Comparison of ENCODE assay signal across 20 cellular contexts in genomic region chr7:29467193-29467592, GRCh38.
A peak's percentile ranks its signal among the peaks of the same experiment; 100 is the strongest.
DNase-seq lines count a peak whose midpoint lies in the region; ATAC-seq, FAIRE-seq and TF ChIP-seq lines count a peak whose summit lies in the region.
"Had no signal": no experiment of that assay in that cellular context is flagged by ENCODE, and none has a peak within 500 bp of the region (broad histone marks: within the 10 kb centered on the region; RNA-seq: fewer than 3 reads in every experiment).

No MANE protein-coding gene starts in this region.

- no peak for TF ChIP-seq POLR2A in right lobe of liver (IDR thresholded peaks at IDR 0.05)

- no peak for DNase-seq in left colon
- no peak for DNase-seq in right lobe of liver
- peak; percentile 49 for DNase-seq in small intestine
- DNase-seq in NCI-H1048 (lab: John Stamatoyannopoulos, UW): no peak
- no peak for DNase-seq in D341Med (ENCODE audit: low spot score)
- no peak for DNase-seq in NCI-H2196 treated with DMSO at 0.1 percent for 48 hours (lab: John Stamatoyannopoulos, UW; ENCODE audit: unreplicated experiment)
- DNase-seq: ACHN; BE2C; C1 segment of cervical spinal cord; CD4-positive, CD25-positive, alpha-beta regulatory T cell; CD8-positive, alpha-beta memory T cell; COR-L47; DMS79; GDM1; H9 had no signal

- H3K4me3 ChIP-seq in right lobe of liver (no peak overlapping the region), small intestine (ENCODE audit: low read depth in 1 of 2, low read length in 2 of 2) (no peak overlapping the region)

- FAIRE-seq in small intestine (lab: Jason Lieb, UNC): no peak
- FAIRE-seq: A204.1, D721Med, GM12892, H1, HTR-8/SVneo had no signal

- intact Hi-C loops in left colon (cut with DNase I, micrococcal nuclease): no loop called here
- intact Hi-C loops in right lobe of liver (cut with DNase I): no loop called here

- TF ChIP-seq CTCF in right lobe of liver (IDR thresholded peaks at IDR 0.05): no peak

- H3K27ac ChIP-seq in right lobe of liver: peak overlapping the region in 1 of 3 donors; percentile 40
- peak overlapping the region in 1 of 2 donors; percentile 66 for H3K27ac ChIP-seq in small intestine (ENCODE audit: low read depth in 1 of 2, low read length in 1 of 2)

- H3K36me3 ChIP-seq in right lobe of liver (no peaks in the 10 kb centered on the region), small intestine (ENCODE audit: control insufficient read depth in 2 of 2, insufficient read depth in 2 of 2, low read length in 2 of 2) (no peaks in the 10 kb centered on the region)
- H3K36me3 ChIP-seq: BE2C had no signal

- peaks cover 0 to 56% (median 11%) of the 10 kb centered on the region in 4 donors for H3K4me1 ChIP-seq in right lobe of liver
- H3K4me1 ChIP-seq in small intestine (ENCODE audit: control insufficient read depth in 2 of 2, insufficient read depth in 1 of 2, low read depth in 1 of 2, low read length in 1 of 2): peaks cover 3 to 17% of the 10 kb centered on the region in 2 donors
- H3K4me1 ChIP-seq: BE2C had no signal

- H3K27me3 ChIP-seq in right lobe of liver (no peaks in the 10 kb centered on the region), small intestine (ENCODE audit: control insufficient read depth in 2 of 2, insufficient read depth in 2 of 2, low read length in 2 of 2) (no peaks in the 10 kb centered on the region)
- H3K27me3 ChIP-seq: BE2C had no signal

- 25% methylated on average over 3 of the region's 3 CpGs for WGBS in right lobe of liver (ENCODE audit: insufficient coverage, low coverage, low lambda C conversion rate, missing lambda C conversion rate)
- 22 to 65% (median 43%) methylated on average over 3 of the region's 3 CpGs for WGBS in small intestine, 3 donors

- peak; percentile 25 for ATAC-seq in left colon
- ATAC-seq in right lobe of liver: peak; percentile 27 to 66 (median 58)

- H3K9me3 ChIP-seq in right lobe of liver (no peaks in the 10 kb centered on the region), small intestine (ENCODE audit: control insufficient read depth, low read depth) (no peaks in the 10 kb centered on the region)
- H3K9me3 ChIP-seq: BE2C had no signal
